Comparison of ENCODE assay signal across 25 cellular contexts in genomic region chr1:22315315-22316078, GRCh38.
"Had no signal": no experiment of that assay in that cellular context is flagged by ENCODE, and none has a peak within 500 bp of the region (broad histone marks: within the 10 kb centered on the region; RNA-seq: fewer than 3 reads in every experiment).

No MANE protein-coding gene starts in this region.

- H3K36me3 Mint-ChIP-seq: activated CD8-positive, alpha-beta memory T cell treated with anti-CD3 and anti-CD28 coated beads, Interleukin-2, amount 10 ng/mL, durations not matched to agents 7 days and 5 days; activated naive CD8-positive, alpha-beta T cell; memory B cell; naive thymus-derived CD8-positive, alpha-beta T cell had no signal

- FAIRE-seq: endothelial cell of umbilical vein had no signal

- H3K27me3 ChIP-seq: body of pancreas had no signal

- H3K27ac ChIP-seq: body of pancreas, coronary artery, left lung, SJSA1, skin epidermis, tibial artery had no signal

- H3K4me1 ChIP-seq: body of pancreas, left lung, tibial artery had no signal

- ATAC-seq: activated CD8-positive, alpha-beta memory T cell treated with anti-CD3 and anti-CD28 coated beads, Interleukin-2, amount 10 ng/mL, durations not matched to agents 7 days and 5 days; body of pancreas; left lung; naive thymus-derived CD8-positive, alpha-beta T cell; right cardiac atrium had no signal

- H3K9me3 ChIP-seq: body of pancreas, left lung, SJSA1, tibial artery had no signal

- DNase-seq: activated CD4-positive, alpha-beta T cell treated with anti-CD3 and anti-CD28 coated beads for 1 hour; activated CD4-positive, alpha-beta T cell treated with anti-CD3 and anti-CD28 coated beads, Interleukin-2, amount 50 U/mL, for 48 hours; activated CD8-positive, alpha-beta memory T cell treated with anti-CD3 and anti-CD28 coated beads, Interleukin-2, amount 10 ng/mL, durations not matched to agents 7 days and 5 days; activated effector memory CD4-positive, alpha-beta T cell treated with anti-CD3 and anti-CD28 coated beads, Interleukin-2, amount 50 U/mL, for 16 hours; activated T-cell treated with anti-CD3 and anti-CD28 coated beads, Interleukin-2, amount 50 U/mL, for 24 hours; amygdala; body of pancreas; central memory CD4-positive, alpha-beta T cell; effector CD8-positive, alpha-beta T cell; foreskin fibroblast; left lung; naive thymus-derived CD8-positive, alpha-beta T cell; right cardiac atrium; stimulated activated CD4-positive, alpha-beta T cell treated with anti-CD3 and anti-CD28 coated beads, Interleukin-15, amount 100 ng/mL, for 24 hours; stimulated activated CD4-positive, alpha-beta T cell treated with anti-CD3 and anti-CD28 coated beads, Interleukin-4, amount 100 ng/mL, for 24 hours; stimulated activated naive CD4-positive, alpha-beta T cell; tibial artery had no signal

- H3K27ac Mint-ChIP-seq: activated CD8-positive, alpha-beta memory T cell treated with anti-CD3 and anti-CD28 coated beads, Interleukin-2, amount 10 ng/mL, durations not matched to agents 7 days and 5 days; activated naive CD8-positive, alpha-beta T cell; activated T-cell treated with anti-CD3 and anti-CD28 coated beads, Interleukin-2, amount 50 U/mL, for 24 hours; memory B cell; progenitor cell of endocrine pancreas; T-helper 2 cell treated with Interferon-gamma antibody and Interleukin-4, amounts not matched to agents 5 μg/mL and 100 μg/mL, for 36 hours had no signal

- H3K4me1 Mint-ChIP-seq: activated CD8-positive, alpha-beta memory T cell treated with anti-CD3 and anti-CD28 coated beads, Interleukin-2, amount 10 ng/mL, durations not matched to agents 7 days and 5 days; memory B cell had no signal

- H3K4me3 ChIP-seq: body of pancreas, coronary artery, left lung, SJSA1, skin epidermis, tibial artery had no signal

- H3K9me3 Mint-ChIP-seq: activated T-cell treated with anti-CD3 and anti-CD28 coated beads, Interleukin-2, amount 50 U/mL, for 24 hours; memory B cell; T-helper 2 cell treated with Interferon-gamma antibody and Interleukin-4, amounts not matched to agents 5 μg/mL and 100 μg/mL, for 36 hours had no signal

- H3K4me3 Mint-ChIP-seq: activated CD8-positive, alpha-beta memory T cell treated with anti-CD3 and anti-CD28 coated beads, Interleukin-2, amount 10 ng/mL, durations not matched to agents 7 days and 5 days; activated naive CD8-positive, alpha-beta T cell; activated T-cell treated with anti-CD3 and anti-CD28 coated beads, Interleukin-2, amount 50 U/mL, for 24 hours; memory B cell; naive thymus-derived CD8-positive, alpha-beta T cell; T-helper 2 cell treated with Interferon-gamma antibody and Interleukin-4, amounts not matched to agents 5 μg/mL and 100 μg/mL, for 36 hours had no signal

- H3K36me3 ChIP-seq: left lung, SJSA1, tibial artery had no signal
